In the genomic region with DNA sequence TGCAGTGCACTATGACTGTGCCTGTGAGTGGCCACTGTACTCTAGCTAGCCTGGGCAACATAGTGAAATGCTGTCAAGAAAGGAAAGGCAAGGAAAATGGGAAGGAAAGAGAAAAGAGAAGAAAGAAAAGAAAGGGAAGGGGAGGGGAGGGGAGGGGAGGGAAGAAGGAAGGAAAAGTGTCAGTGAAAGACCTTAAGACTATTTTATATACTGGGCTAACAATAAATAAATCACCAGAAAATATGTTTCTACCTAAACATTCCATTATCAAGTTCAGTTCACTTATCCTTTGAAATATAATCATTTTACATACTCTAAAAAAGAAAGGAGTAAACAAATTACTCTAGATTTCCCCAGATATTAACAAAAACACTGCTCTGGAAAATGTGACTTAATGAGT, we compare ENCODE assay signal across 20 cellular contexts. TPM values are rescaled to one million over a fixed set of nuclear protein-coding genes. Genes with fewer than 3 reads are reported as not detected.
DNase-seq lines count a peak whose midpoint lies in the region; ATAC-seq and TF ChIP-seq lines count a peak whose summit lies in the region.
"Had no signal": no experiment of that assay in that cellular context is flagged by ENCODE, and none has a peak within 500 bp of the region (broad histone marks: within the 10 kb centered on the region; RNA-seq: fewer than 3 reads in every experiment).

No MANE protein-coding gene starts in this region.

- no peak overlapping the region for H3K4me3 Mint-ChIP-seq in activated naive CD4-positive, alpha-beta T cell treated with anti-CD3 and anti-CD28 coated beads, Interleukin-2, amount 50 U/mL, for 24 hours
- H3K4me3 Mint-ChIP-seq in activated T-helper 17 cell treated with anti-CD3 and anti-CD28 coated beads, Interleukin-2, amount 50 U/mL, for 72 hours, result no peak overlapping the region
- H3K4me3 Mint-ChIP-seq in nephron progenitor cell, result no peak overlapping the region
- H3K4me3 Mint-ChIP-seq in naive thymus-derived CD8-positive, alpha-beta T cell, result no peak overlapping the region

- H3K27me3 Mint-ChIP-seq in activated naive CD4-positive, alpha-beta T cell treated with anti-CD3 and anti-CD28 coated beads, Interleukin-2, amount 50 U/mL, for 24 hours, result no peaks in the 10 kb centered on the region
- H3K27me3 Mint-ChIP-seq in activated T-helper 17 cell treated with anti-CD3 and anti-CD28 coated beads, Interleukin-2, amount 50 U/mL, for 72 hours, result no peaks in the 10 kb centered on the region
- no peaks in the 10 kb centered on the region for H3K27me3 Mint-ChIP-seq in nephron progenitor cell (ENCODE audit: low read depth, poor library complexity)
- no peaks in the 10 kb centered on the region for H3K27me3 Mint-ChIP-seq in naive thymus-derived CD8-positive, alpha-beta T cell

- H3K27ac Mint-ChIP-seq in activated naive CD4-positive, alpha-beta T cell treated with anti-CD3 and anti-CD28 coated beads, Interleukin-2, amount 50 U/mL, for 24 hours, result peak overlapping the region; percentile 92
- H3K27ac Mint-ChIP-seq in activated T-helper 17 cell treated with anti-CD3 and anti-CD28 coated beads, Interleukin-2, amount 50 U/mL, for 72 hours, result peak overlapping the region; percentile 35
- peak overlapping the region; percentile 73 for H3K27ac Mint-ChIP-seq in nephron progenitor cell
- H3K27ac Mint-ChIP-seq in naive thymus-derived CD8-positive, alpha-beta T cell, result peak overlapping the region in 5 of 10 donors; percentile 31 to 79 (median 41)

- H3K9me3 Mint-ChIP-seq in activated naive CD4-positive, alpha-beta T cell treated with anti-CD3 and anti-CD28 coated beads, Interleukin-2, amount 50 U/mL, for 24 hours, result no peaks in the 10 kb centered on the region
- H3K9me3 Mint-ChIP-seq in activated T-helper 17 cell treated with anti-CD3 and anti-CD28 coated beads, Interleukin-2, amount 50 U/mL, for 72 hours, result no peaks in the 10 kb centered on the region
- no peaks in the 10 kb centered on the region for H3K9me3 Mint-ChIP-seq in nephron progenitor cell
- H3K9me3 Mint-ChIP-seq in naive thymus-derived CD8-positive, alpha-beta T cell, result no peaks in the 10 kb centered on the region

- POLR2A ChIA-PET in HEK293 (lab: Yijun Ruan, JAX), result no interaction called here
- POLR2A ChIA-PET in naive thymus-derived CD8-positive, alpha-beta T cell (lab: Charles Lee), result no interaction called here

- no peak overlapping the region for H3K27ac ChIP-seq in HEK293 (ENCODE audit: extremely low read depth, low read depth, low read length)
- H3K27ac ChIP-seq: C4-2B had no signal

- H3K4me1 ChIP-seq in HEK293 (ENCODE audit: control insufficient read depth, insufficient read depth, low read length), result no peaks in the 10 kb centered on the region

- no peaks in the 10 kb centered on the region for H3K9me3 ChIP-seq in HEK293 (ENCODE audit: control insufficient read depth, insufficient read depth, low read depth, low read length)
- H3K9me3 ChIP-seq: MG63 had no signal

- CTCF ChIA-PET in HEK293 (lab: Yijun Ruan, JAX), result interaction anchor here (0.8 kb wide), 1 partner anchor 9 kb away, joined by 4 read pairs; no protein-coding TSS in a partner anchor

- H3K36me3 Mint-ChIP-seq in activated naive CD4-positive, alpha-beta T cell treated with anti-CD3 and anti-CD28 coated beads, Interleukin-2, amount 50 U/mL, for 24 hours, result peaks cover 16% of the 10 kb centered on the region
- peaks cover 77% of the 10 kb centered on the region for H3K36me3 Mint-ChIP-seq in activated T-helper 17 cell treated with anti-CD3 and anti-CD28 coated beads, Interleukin-2, amount 50 U/mL, for 72 hours (ENCODE audit: low read depth)
- H3K36me3 Mint-ChIP-seq in nephron progenitor cell (ENCODE audit: low read depth), result peaks cover 71% of the 10 kb centered on the region
- peaks cover 5 to 56% (median 20%) of the 10 kb centered on the region in 3 donors for H3K36me3 Mint-ChIP-seq in naive thymus-derived CD8-positive, alpha-beta T cell

- DNase-seq in activated naive CD4-positive, alpha-beta T cell treated with anti-CD3 and anti-CD28 coated beads, Interleukin-2, amount 50 U/mL, for 16 hours, result no peak
- DNase-seq in nephron progenitor cell, result no peak
- DNase-seq in naive thymus-derived CD8-positive, alpha-beta T cell, result no peak
- DNase-seq in midbrain (lab: John Stamatoyannopoulos, UW), result no peak
- DNase-seq in NCI-H1694 (lab: John Stamatoyannopoulos, UW), result no peak
- DNase-seq: AML-193, EL, GF-D8, MG63, NCI-H1417, NCI-H187, NCI-H2107, NCI-H446 treated with DMSO at 0.1 percent for 48 hours, NCI-H526 treated with DMSO at 0.1 percent for 48 hours, OCI-M1 had no signal

- ATAC-seq in activated T-helper 17 cell treated with anti-CD3 and anti-CD28 coated beads, Interleukin-2, amount 50 U/mL, for 72 hours (replicated peaks), result no peak
- ATAC-seq in naive thymus-derived CD8-positive, alpha-beta T cell, result no peak
- ATAC-seq: Right ventricle myocardium inferior had no signal

- H3K4me3 ChIP-seq in HEK293 (ENCODE audit: low read depth, low read length), result no peak overlapping the region
- H3K4me3 ChIP-seq: MG63 had no signal

- TF ChIP-seq CTCF in HEK293 (tag by site-specific recombination; IDR thresholded peaks at IDR 0.05), result no peak
- no peak for TF ChIP-seq CTCF in nephron progenitor cell (IDR thresholded peaks at IDR 0.05)

- peaks cover 32 to 39% of the 10 kb centered on the region in 2 experiments for H3K36me3 ChIP-seq in HEK293 (ENCODE audit: control insufficient read depth in 2 of 2, insufficient read depth in 1 of 2, low read length in 2 of 2)

- no peaks in the 10 kb centered on the region for H3K4me1 Mint-ChIP-seq in activated naive CD4-positive, alpha-beta T cell treated with anti-CD3 and anti-CD28 coated beads, Interleukin-2, amount 50 U/mL, for 24 hours
- peaks cover 4% of the 10 kb centered on the region for H3K4me1 Mint-ChIP-seq in activated T-helper 17 cell treated with anti-CD3 and anti-CD28 coated beads, Interleukin-2, amount 50 U/mL, for 72 hours
- no peaks in the 10 kb centered on the region for H3K4me1 Mint-ChIP-seq in nephron progenitor cell
- H3K4me1 Mint-ChIP-seq in naive thymus-derived CD8-positive, alpha-beta T cell, result peaks cover 0 to 5% (median 4%) of the 10 kb centered on the region in 4 donors

TF ChIP-seq in HEK293, 187 proteins besides CTCF, POLR2A, EP300 and RAD21:
- TF ChIP-seq ZNF394 (tag by site-specific recombination; IDR thresholded peaks at IDR 0.05; ENCODE audit: borderline replicate concordance) (no peak), ZNF558 (tag by site-specific recombination; IDR thresholded peaks at IDR 0.05) (no peak), PRDM1 (tag by site-specific recombination; IDR thresholded peaks at IDR 0.05) (0 out of 2 replicates have a peak, but pooled peaks have one; percentile 42), ZNF211 (tag by site-specific recombination; IDR thresholded peaks at IDR 0.05; ENCODE audit: low read depth) (peak; percentile 76), ZNF449 (tag by site-specific recombination; IDR thresholded peaks at IDR 0.05) (no peak), SP7 (tag by site-specific recombination; IDR thresholded peaks at IDR 0.05) (no peak), WT1 (tag by site-specific recombination; IDR thresholded peaks at IDR 0.05) (no peak)
TF ChIP-seq in HEK293: peak in this region for 2.

RNA-seq across cellular contexts. Expression of gene COCH, which starts 22.1 kb away (rescaled TPM):
- total RNA-seq in activated T-helper 17 cell treated with anti-CD3 and anti-CD28 coated beads, Interleukin-2, amount 50 U/mL, for 72 hours, result under 1 TPM; 0.58 to 0.71 TPM
- under 1 TPM; 0.81 to 0.91 TPM for total RNA-seq in naive thymus-derived CD8-positive, alpha-beta T cell
- under 1 TPM; 0.13 to 0.55 (median 0.47) TPM for polyA plus RNA-seq in naive thymus-derived CD8-positive, alpha-beta T cell
